In the genomic region with DNA sequence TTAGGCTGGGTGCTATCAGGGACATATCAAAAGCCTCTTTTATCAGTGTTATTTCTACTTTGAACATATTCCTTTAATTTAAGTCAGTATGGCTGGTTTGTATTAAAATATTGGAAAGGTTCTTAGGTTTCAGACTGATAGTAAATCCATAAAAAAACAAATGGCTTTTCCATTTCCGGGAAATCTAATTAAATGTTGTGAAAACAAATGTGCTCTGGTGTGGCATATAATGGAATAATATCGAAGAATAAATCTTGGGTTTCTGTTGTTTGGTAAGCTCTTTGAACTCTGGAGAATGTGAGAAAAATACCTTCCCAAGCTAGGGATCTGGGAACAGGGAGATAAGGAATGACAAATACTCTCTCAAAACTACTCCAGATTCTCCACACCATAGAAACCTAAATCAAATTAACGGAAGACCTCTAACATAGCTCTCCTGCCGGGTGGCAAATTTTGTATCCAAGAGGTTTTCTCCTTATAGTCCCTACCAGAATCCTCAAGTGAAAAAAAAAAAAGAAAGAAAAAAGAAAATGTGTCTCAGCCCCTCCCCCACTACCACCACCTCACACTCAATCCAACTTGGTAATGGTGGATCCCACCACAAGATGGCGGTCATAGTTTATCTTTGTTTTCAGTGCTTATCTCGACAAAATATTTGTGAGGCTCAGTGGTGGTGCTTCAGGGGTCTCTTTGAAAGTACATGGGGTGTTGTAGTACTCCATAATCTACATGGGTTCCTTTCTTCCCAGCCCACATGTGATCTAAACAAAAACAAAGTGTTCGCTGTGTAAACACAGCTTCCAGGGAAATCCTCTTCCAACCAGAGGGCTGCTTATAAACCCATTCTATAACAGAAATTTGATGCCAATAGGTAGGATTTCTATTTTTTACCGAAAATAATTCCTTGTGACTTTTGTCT, we compare ENCODE assay signal across 8 cellular contexts. TPM values are rescaled to one million over a fixed set of nuclear protein-coding genes. Genes with fewer than 3 reads are reported as not detected.
DNase-seq lines count a peak whose midpoint lies in the region; ATAC-seq, FAIRE-seq and TF ChIP-seq lines count a peak whose summit lies in the region.

No MANE protein-coding gene starts in this region.

- peak; percentile 56 to 68 for TF ChIP-seq RAD21 in K562 (CRISPR knock-in tag; conservative IDR thresholded peaks at IDR 0.05 in 1 of 2, IDR thresholded peaks at IDR 0.05 in 1 of 2)

- WGBS in K562 (ENCODE audit: insufficient coverage, low coverage, missing lambda C conversion rate) = 14% methylated on average over 8 of the region's 8 CpGs
- WGBS in pancreas, 2 donors = 40 to 42% methylated on average over 8 of the region's 8 CpGs

- 0 out of 2 replicates have a peak, but pooled peaks have one; percentile 2 for TF ChIP-seq EP300 in K562 (IDR thresholded peaks at IDR 0.05; ENCODE audit: low read length)

- H3K79me2 ChIP-seq in K562 (ENCODE audit: control insufficient read depth, insufficient read depth, low read length) = no peaks in the 10 kb centered on the region

- in situ Hi-C loops in K562 (cut with MboI) = loop anchor here (25.0 kb wide), 3 partner anchors 786 to 1461 kb away; no protein-coding TSS in a partner anchor

- POLR2A ChIA-PET in K562 (lab: Yijun Ruan, JAX) = interaction anchor here (0.6 kb wide), 1 partner anchor 8 kb away, joined by 4 read pairs; no protein-coding TSS in a partner anchor

- ATAC-seq in K562 = peak; percentile 85
- peak in 3 of 4 donors; percentile 34 to 54 (median 52) for ATAC-seq in pancreas
- no peak for ATAC-seq in HG02571 (IDR thresholded peaks at IDR 0.05; ENCODE audit: unreplicated experiment)
- ATAC-seq in GM21423 (IDR thresholded peaks at IDR 0.05; ENCODE audit: unreplicated experiment) = no peak

- H3K4me2 ChIP-seq in K562 (ENCODE audit: insufficient read depth, low read length) = peak overlapping the region; percentile 8; the same call in 1 of the 2 replicates

- H2AFZ ChIP-seq in K562 (ENCODE audit: low read depth, low read length) = peak overlapping the region; percentile 85

- H3K27me3 ChIP-seq in GM06990 (replicated peaks; ENCODE audit: control insufficient read depth, insufficient read depth, low read length) = no peaks in the 10 kb centered on the region
- peaks cover 0 to 2% of the 10 kb centered on the region in 2 experiments; a peak in 2 of 5 replicates for H3K27me3 ChIP-seq in K562 (ENCODE audit: control insufficient read depth in 2 of 2, insufficient read depth in 2 of 2, low read length in 2 of 2)
- H3K27me3 ChIP-seq in pancreas = no peaks in the 10 kb centered on the region

- H3K9me3 ChIP-seq in K562 (replicated peaks; ENCODE audit: control insufficient read depth, insufficient read depth, low read depth, low read length) (no peaks in the 10 kb centered on the region), pancreas (no peaks in the 10 kb centered on the region)

- no peak for DNase-seq in GM06990 (ENCODE audit: extremely low read depth, insufficient read length)
- peak; percentile 4 for DNase-seq in NCI-H2081 treated with DMSO at 0.1 percent for 48 hours (lab: John Stamatoyannopoulos, UW)
- peak; percentile 71 to 79 (median 77) for DNase-seq in K562 (ENCODE audit: extremely low read depth in 1 of 4, low spot score in 3 of 4)
- peak in 1 of 6 donors; percentile 12 for DNase-seq in pancreas
- DNase-seq in NCI-H1048 (lab: John Stamatoyannopoulos, UW) = no peak

- no TSS peak for BruUV-seq in K562 (replicated peaks; lab: Mats Ljungman, UMichigan)

- H3K4me3 ChIP-seq in GM06990 (replicated peaks; ENCODE audit: low read depth, low read length) = no peak overlapping the region
- H3K4me3 ChIP-seq in K562 = no peak overlapping the region
- no peak overlapping the region for H3K4me3 ChIP-seq in pancreas

- CTCF ChIA-PET in K562 (lab: Yijun Ruan, JAX; ENCODE audit: low intra/inter-chr PET ratio) = interaction anchor here (1.3 kb wide), 1 partner anchor 445 kb away, joined by 4 read pairs; no protein-coding TSS in a partner anchor

- no peaks in the 10 kb centered on the region for H4K20me1 ChIP-seq in K562 (replicated peaks; ENCODE audit: control insufficient read depth, insufficient read depth, low read length)

- intact Hi-C loops in K562 (cut with micrococcal nuclease) = loop anchor here (5.0 to 10.0 kb wide), 2 partner anchors 161 to 801 kb away; no protein-coding TSS in a partner anchor
- intact Hi-C loops in pancreas (cut with DNase I) = no loop called here

- TF ChIP-seq CTCF in 22Rv1 (IDR thresholded peaks at IDR 0.05) (peak; percentile 53), GM06990 (IDR thresholded peaks at IDR 0.05; ENCODE audit: insufficient read depth, low read length, poor library complexity, severe bottlenecking) (peak; percentile 34), K562 (IDR thresholded peaks at IDR 0.05 in 2 of 3, conservative IDR thresholded peaks at IDR 0.05 in 1 of 3; ENCODE audit: insufficient read depth in 2 of 3, low read depth in 1 of 3, low read length in 3 of 3) (peak; percentile 62 to 71 (median 64)), pancreas (IDR thresholded peaks at IDR 0.05) (peak in 1 of 4 donors; percentile 22)

- H3K9me1 ChIP-seq in K562 (ENCODE audit: control insufficient read depth, insufficient read depth, low read length) = no peaks in the 10 kb centered on the region

- FAIRE-seq in K562 (lab: Jason Lieb, UNC) = peak; percentile 83
- FAIRE-seq in pancreas (lab: Jason Lieb, UNC) = no peak

- TF ChIP-seq POLR2A in K562 (conservative IDR thresholded peaks at IDR 0.05) = no peak

- no peaks in the 10 kb centered on the region for H3K36me3 ChIP-seq in GM06990 (ENCODE audit: control insufficient read depth, insufficient read depth, low read length)
- no peaks in the 10 kb centered on the region for H3K36me3 ChIP-seq in K562 (ENCODE audit: control insufficient read depth, insufficient read depth, low read length)
- no peaks in the 10 kb centered on the region for H3K36me3 ChIP-seq in pancreas

- no peak overlapping the region for H3K9ac ChIP-seq in K562 (ENCODE audit: insufficient read depth in 1 of 2, low read depth in 2 of 2, low read length in 2 of 2)

- H3K27ac ChIP-seq in 22Rv1 = no peak overlapping the region
- H3K27ac ChIP-seq in K562 (ENCODE audit: extremely low read depth, low read depth, low read length) = no peak overlapping the region
- no peak overlapping the region for H3K27ac ChIP-seq in pancreas

- H3K4me1 ChIP-seq in K562 (replicated peaks in 1 of 2; ENCODE audit: control insufficient read depth in 2 of 2, insufficient read depth in 2 of 2, low read length in 2 of 2) (peaks cover 0 to 19% of the 10 kb centered on the region in 2 experiments; a peak in 3 of 5 replicates), pancreas (no peaks in the 10 kb centered on the region)

TF ChIP-seq in K562, 482 proteins besides CTCF, POLR2A, EP300 and RAD21 (continues in another document):
- TF ChIP-seq HLTF (IDR thresholded peaks at IDR 0.05) = no peak
- TF ChIP-seq NRF1 (conservative IDR thresholded peaks at IDR 0.05 in 1 of 2, IDR thresholded peaks at IDR 0.05 in 1 of 2) = no peak
- TF ChIP-seq NFATC3 (IDR thresholded peaks at IDR 0.05) = no peak
- no peak for TF ChIP-seq CBFA2T3 (IDR thresholded peaks at IDR 0.05)
- TF ChIP-seq VEZF1 (CRISPR knock-in tag; IDR thresholded peaks at IDR 0.05) = 0 out of 2 replicates have a peak, but pooled peaks have one; percentile 10
- peak; percentile 79 for TF ChIP-seq BRD9 (IDR thresholded peaks at IDR 0.05; ENCODE audit: low read depth, partially characterized antibody)
- TF ChIP-seq ERF (CRISPR knock-in tag; IDR thresholded peaks at IDR 0.05) = no peak
- peak; percentile 42; the same call in 1 of the 2 replicates for TF ChIP-seq TEAD4 (IDR thresholded peaks at IDR 0.05; ENCODE audit: low read length)
- TF ChIP-seq TEAD4 (CRISPR knock-in tag; IDR thresholded peaks at IDR 0.05; ENCODE audit: borderline replicate concordance) = no peak

RNA-seq across cellular contexts. Expression of gene FST, which starts 54.6 kb away (rescaled TPM):
- total RNA-seq in K562 (2011; cell fraction: chromatin; rRNA removed; ENCODE audit: low replicate concordance) = not detected in 2 replicates
- not detected in 2 replicates for total RNA-seq in K562 (2011; cell fraction: nucleolus; rRNA removed)
- not detected in 2 replicates for total RNA-seq in K562 (2011; cell fraction: nucleoplasm; rRNA removed)
- not detected in 2 replicates for total RNA-seq in K562 (2014; rRNA removed)
- total RNA-seq in K562 (2014; rRNA removed; fragmentation: Illumina TruSeq; extraction: Trizol) = not detected in 2 replicates
- not detected in 2 replicates for total RNA-seq in K562 (2015; rRNA removed; fragmentation: Illumina TruSeq; extraction: Trizol)
- 0.25 and 0.27 TPM in 2 replicates for total RNA-seq in K562 (2021)
- polyA plus RNA-seq in K562 (2011; rRNA removed) = 0.03 and 0.07 TPM in 2 replicates
- polyA plus RNA-seq in K562 (2011; cell fraction: cytosol; rRNA removed) = 0.01 TPM in 1 of 2 replicates, not detected in the other
- 0.18 TPM in 1 of 2 replicates, not detected in the other for polyA plus RNA-seq in K562 (2011; cell fraction: nucleus; rRNA removed)
- polyA plus RNA-seq in K562 (2012) = not detected in 2 replicates
- polyA plus RNA-seq in K562 (2014; fragmentation: Illumina TruSeq; extraction: Trizol) = not detected in 2 replicates
- not detected for polyA plus RNA-seq in K562 (2014; fragmentation: Nextera tagmentation; extraction: Ambion mirVana)
- not detected in 2 replicates for polyA plus RNA-seq in K562 (2014; rRNA removed)
- not detected in 2 replicates for polyA minus RNA-seq in K562 (2011; rRNA and poly(A)+ RNA removed)
- polyA minus RNA-seq in K562 (2011; cell fraction: cytosol; rRNA and poly(A)+ RNA removed) = not detected in 2 replicates
- not detected in 2 replicates for polyA minus RNA-seq in K562 (2011; cell fraction: nucleus; rRNA and poly(A)+ RNA removed)
- total RNA-seq in pancreas = 1 to 10 TPM in 2 of 6 donors, under 1 TPM in 3, not detected in 1; 0.67 to 1.8 (median 0.83) TPM
- polyA plus RNA-seq in pancreas = under 1 TPM; 0.45 to 0.65 TPM

Comparison
In these comparisons a context has a peak if more than half of its experiments do, and no peak if none do; other contexts are left out.
1. DNase-seq: peak in NCI-H2081 treated with DMSO at 0.1 percent for 48 hours (single experiment) and K562 (4 of 4); none in GM06990 (single experiment) and NCI-H1048 (single experiment).
2. ATAC-seq: peak in K562 (single experiment) and pancreas (3 of 4); none in HG02571 (single experiment) and GM21423 (single experiment).